Comparison of ENCODE assay signal across 1 cellular context in the genomic region with DNA sequence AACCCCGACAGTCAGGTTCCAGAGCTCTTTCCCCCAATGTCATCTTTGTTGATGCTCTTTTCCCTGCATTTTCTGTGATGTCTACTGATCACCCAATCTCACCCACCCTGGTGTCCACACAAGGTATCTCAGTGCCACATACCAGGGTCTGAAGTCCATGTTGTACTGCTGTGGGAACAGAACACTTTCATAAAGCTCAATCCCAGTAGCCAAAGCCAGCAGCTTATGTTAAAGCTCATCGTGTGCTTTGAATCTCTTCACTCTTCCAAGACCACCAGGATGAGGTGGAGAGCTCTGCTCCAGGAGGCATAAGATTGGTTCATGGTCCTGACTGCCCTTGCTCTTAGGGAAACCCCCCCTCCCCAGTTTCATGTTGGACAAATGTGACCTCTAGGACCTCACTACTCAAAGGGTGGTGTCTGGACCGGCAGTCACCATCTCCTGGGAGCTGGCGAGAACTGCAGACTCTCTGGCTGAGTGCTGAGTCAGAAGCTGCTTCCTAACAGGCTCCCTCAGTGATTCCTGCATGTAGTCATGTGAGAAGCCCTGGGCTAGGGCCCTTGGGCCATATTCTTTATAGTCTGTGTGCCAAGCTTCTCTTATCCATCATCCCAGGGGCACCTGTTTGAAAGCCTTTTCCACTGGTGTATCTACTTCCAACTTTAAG.
A peak's percentile ranks its signal among the peaks of the same experiment; 100 is the strongest.
TF ChIP-seq lines count a peak whose summit lies in the region.

No MANE protein-coding gene starts in this region.

TF ChIP-seq in HepG2, 621 proteins besides CTCF, POLR2A, EP300 and RAD21 (continued from another document):
- TF ChIP-seq, protein P1, sequence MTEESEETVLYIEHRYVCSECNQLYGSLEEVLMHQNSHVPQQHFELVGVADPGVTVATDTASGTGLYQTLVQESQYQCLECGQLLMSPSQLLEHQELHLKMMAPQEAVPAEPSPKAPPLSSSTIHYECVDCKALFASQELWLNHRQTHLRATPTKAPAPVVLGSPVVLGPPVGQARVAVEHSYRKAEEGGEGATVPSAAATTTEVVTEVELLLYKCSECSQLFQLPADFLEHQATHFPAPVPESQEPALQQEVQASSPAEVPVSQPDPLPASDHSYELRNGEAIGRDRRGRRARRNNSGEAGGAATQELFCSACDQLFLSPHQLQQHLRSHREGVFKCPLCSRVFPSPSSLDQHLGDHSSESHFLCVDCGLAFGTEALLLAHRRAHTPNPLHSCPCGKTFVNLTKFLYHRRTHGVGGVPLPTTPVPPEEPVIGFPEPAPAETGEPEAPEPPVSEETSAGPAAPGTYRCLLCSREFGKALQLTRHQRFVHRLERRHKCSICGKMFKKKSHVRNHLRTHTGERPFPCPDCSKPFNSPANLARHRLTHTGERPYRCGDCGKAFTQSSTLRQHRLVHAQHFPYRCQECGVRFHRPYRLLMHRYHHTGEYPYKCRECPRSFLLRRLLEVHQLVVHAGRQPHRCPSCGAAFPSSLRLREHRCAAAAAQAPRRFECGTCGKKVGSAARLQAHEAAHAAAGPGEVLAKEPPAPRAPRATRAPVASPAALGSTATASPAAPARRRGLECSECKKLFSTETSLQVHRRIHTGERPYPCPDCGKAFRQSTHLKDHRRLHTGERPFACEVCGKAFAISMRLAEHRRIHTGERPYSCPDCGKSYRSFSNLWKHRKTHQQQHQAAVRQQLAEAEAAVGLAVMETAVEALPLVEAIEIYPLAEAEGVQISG (CRISPR knock-in tag; IDR thresholded peaks at IDR 0.05), result 0 out of 2 replicates have a peak, but pooled peaks have one; percentile 13
- TF ChIP-seq, protein P2, sequence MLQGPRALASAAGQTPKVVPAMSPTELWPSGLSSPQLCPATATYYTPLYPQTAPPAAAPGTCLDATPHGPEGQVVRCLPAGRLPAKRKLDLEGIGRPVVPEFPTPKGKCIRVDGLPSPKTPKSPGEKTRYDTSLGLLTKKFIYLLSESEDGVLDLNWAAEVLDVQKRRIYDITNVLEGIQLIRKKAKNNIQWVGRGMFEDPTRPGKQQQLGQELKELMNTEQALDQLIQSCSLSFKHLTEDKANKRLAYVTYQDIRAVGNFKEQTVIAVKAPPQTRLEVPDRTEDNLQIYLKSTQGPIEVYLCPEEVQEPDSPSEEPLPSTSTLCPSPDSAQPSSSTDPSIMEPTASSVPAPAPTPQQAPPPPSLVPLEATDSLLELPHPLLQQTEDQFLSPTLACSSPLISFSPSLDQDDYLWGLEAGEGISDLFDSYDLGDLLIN (CRISPR knock-in tag; IDR thresholded peaks at IDR 0.05; ENCODE audit: borderline replicate concordance), result no peak
- TF ChIP-seq ZNF501 (CRISPR knock-in tag; IDR thresholded peaks at IDR 0.05) (peak; percentile 38; the same call in 1 of the 2 replicates), PHF5A (CRISPR knock-in tag; IDR thresholded peaks at IDR 0.05; ENCODE audit: low read depth, unreplicated experiment) (no peak), DR1 (CRISPR knock-in tag; IDR thresholded peaks at IDR 0.05) (no peak), ZNF790 (CRISPR knock-in tag; IDR thresholded peaks at IDR 0.05; ENCODE audit: borderline replicate concordance) (no peak)
- TF ChIP-seq, protein P3, sequence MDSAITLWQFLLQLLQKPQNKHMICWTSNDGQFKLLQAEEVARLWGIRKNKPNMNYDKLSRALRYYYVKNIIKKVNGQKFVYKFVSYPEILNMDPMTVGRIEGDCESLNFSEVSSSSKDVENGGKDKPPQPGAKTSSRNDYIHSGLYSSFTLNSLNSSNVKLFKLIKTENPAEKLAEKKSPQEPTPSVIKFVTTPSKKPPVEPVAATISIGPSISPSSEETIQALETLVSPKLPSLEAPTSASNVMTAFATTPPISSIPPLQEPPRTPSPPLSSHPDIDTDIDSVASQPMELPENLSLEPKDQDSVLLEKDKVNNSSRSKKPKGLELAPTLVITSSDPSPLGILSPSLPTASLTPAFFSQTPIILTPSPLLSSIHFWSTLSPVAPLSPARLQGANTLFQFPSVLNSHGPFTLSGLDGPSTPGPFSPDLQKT (CRISPR knock-in tag; IDR thresholded peaks at IDR 0.05; ENCODE audit: borderline replicate concordance), result no peak
- TF ChIP-seq, protein P4, sequence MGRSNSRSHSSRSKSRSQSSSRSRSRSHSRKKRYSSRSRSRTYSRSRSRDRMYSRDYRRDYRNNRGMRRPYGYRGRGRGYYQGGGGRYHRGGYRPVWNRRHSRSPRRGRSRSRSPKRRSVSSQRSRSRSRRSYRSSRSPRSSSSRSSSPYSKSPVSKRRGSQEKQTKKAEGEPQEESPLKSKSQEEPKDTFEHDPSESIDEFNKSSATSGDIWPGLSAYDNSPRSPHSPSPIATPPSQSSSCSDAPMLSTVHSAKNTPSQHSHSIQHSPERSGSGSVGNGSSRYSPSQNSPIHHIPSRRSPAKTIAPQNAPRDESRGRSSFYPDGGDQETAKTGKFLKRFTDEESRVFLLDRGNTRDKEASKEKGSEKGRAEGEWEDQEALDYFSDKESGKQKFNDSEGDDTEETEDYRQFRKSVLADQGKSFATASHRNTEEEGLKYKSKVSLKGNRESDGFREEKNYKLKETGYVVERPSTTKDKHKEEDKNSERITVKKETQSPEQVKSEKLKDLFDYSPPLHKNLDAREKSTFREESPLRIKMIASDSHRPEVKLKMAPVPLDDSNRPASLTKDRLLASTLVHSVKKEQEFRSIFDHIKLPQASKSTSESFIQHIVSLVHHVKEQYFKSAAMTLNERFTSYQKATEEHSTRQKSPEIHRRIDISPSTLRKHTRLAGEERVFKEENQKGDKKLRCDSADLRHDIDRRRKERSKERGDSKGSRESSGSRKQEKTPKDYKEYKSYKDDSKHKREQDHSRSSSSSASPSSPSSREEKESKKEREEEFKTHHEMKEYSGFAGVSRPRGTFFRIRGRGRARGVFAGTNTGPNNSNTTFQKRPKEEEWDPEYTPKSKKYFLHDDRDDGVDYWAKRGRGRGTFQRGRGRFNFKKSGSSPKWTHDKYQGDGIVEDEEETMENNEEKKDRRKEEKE (IDR thresholded peaks at IDR 0.05), result no peak
- TF ChIP-seq, protein P5, sequence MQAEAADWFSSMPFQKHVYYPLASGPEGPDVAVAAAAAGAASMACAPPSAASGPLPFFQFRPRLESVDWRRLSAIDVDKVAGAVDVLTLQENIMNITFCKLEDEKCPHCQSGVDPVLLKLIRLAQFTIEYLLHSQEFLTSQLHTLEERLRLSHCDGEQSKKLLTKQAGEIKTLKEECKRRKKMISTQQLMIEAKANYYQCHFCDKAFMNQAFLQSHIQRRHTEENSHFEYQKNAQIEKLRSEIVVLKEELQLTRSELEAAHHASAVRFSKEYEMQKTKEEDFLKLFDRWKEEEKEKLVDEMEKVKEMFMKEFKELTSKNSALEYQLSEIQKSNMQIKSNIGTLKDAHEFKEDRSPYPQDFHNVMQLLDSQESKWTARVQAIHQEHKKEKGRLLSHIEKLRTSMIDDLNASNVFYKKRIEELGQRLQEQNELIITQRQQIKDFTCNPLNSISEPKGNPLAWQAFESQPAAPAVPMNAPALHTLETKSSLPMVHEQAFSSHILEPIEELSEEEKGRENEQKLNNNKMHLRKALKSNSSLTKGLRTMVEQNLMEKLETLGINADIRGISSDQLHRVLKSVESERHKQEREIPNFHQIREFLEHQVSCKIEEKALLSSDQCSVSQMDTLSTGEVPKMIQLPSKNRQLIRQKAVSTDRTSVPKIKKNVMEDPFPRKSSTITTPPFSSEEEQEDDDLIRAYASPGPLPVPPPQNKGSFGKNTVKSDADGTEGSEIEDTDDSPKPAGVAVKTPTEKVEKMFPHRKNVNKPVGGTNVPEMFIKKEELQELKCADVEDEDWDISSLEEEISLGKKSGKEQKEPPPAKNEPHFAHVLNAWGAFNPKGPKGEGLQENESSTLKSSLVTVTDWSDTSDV (CRISPR knock-in tag; IDR thresholded peaks at IDR 0.05), result no peak
